ENCODE assay signal across 8 cellular contexts in the genomic region with DNA sequence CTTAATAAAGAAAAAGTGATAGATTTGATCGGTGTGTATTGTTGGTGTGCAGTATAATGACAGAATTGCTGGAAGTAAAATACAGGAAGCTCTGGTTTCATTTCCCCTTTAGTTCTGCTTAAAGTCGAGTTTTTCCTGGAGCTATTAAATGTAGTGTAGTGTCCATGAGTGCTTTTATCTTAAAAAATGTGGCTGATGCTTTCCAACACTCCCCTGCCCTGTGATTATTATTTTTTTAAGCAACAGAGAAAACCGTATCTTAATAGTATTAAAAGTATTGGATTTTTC. TPM values are rescaled to one million over a fixed set of nuclear protein-coding genes. Genes with fewer than 3 reads are reported as not detected.
DNase-seq lines count a peak whose midpoint lies in the region; ATAC-seq and TF ChIP-seq lines count a peak whose summit lies in the region.

No MANE protein-coding gene starts in this region.

- H3K36me3 ChIP-seq in adipocyte (ENCODE audit: control insufficient read depth, insufficient read depth, low read length, severe bottlenecking): peaks cover 17% of the 10 kb centered on the region

- no peaks in the 10 kb centered on the region for H3K9me3 Mint-ChIP-seq in mesothelial cell of epicardium

- H3K4me3 ChIP-seq in adipocyte (ENCODE audit: low read length): peak overlapping the region; percentile 89

- no peak for DNase-seq in adipocyte (ENCODE audit: low read depth)
- DNase-seq in mesothelial cell of epicardium (ENCODE audit: low spot score in 2 of 2, unreplicated experiment in 2 of 2): no peak
- no peak for DNase-seq in SW480 (ENCODE audit: low spot score)
- no peak for DNase-seq in NCI-H345 treated with DMSO at 0.1 percent for 48 hours (lab: John Stamatoyannopoulos, UW; ENCODE audit: unreplicated experiment)
- no peak for DNase-seq in NCI-H345 (lab: John Stamatoyannopoulos, UW)

- H3K36me3 Mint-ChIP-seq in mesothelial cell of epicardium: peaks cover 8% of the 10 kb centered on the region

- peaks cover 18% of the 10 kb centered on the region for H3K4me1 ChIP-seq in adipocyte (ENCODE audit: control insufficient read depth, insufficient read depth, low read length)

- no peaks in the 10 kb centered on the region for H3K9me3 ChIP-seq in adipocyte (ENCODE audit: control insufficient read depth, low read length)

- peak overlapping the region; percentile 85 for H3K27ac Mint-ChIP-seq in mesothelial cell of epicardium

- TF ChIP-seq CTCF in C4-2B (conservative IDR thresholded peaks at IDR 0.05) (no peak), mesothelial cell of epicardium (IDR thresholded peaks at IDR 0.05; ENCODE audit: unreplicated experiment) (no peak)

- H3K27me3 ChIP-seq in adipocyte (replicated peaks; ENCODE audit: control insufficient read depth, insufficient read depth, low read length): no peaks in the 10 kb centered on the region

- peak overlapping the region; percentile 95; the same call in 1 of the 2 replicates for H3K27ac ChIP-seq in C4-2B

- peak overlapping the region; percentile 89 for H3K4me3 Mint-ChIP-seq in mesothelial cell of epicardium

- ATAC-seq in HG02973 (IDR thresholded peaks at IDR 0.05; ENCODE audit: unreplicated experiment) (peak; percentile 4), HG02885 (IDR thresholded peaks at IDR 0.05; ENCODE audit: poor library complexity, unreplicated experiment) (no peak)

- H3K9ac ChIP-seq in adipocyte (ENCODE audit: low read length): peak overlapping the region; percentile 89

- H3K27me3 Mint-ChIP-seq in mesothelial cell of epicardium (ENCODE audit: low read depth): no peaks in the 10 kb centered on the region

- H3K4me1 Mint-ChIP-seq in mesothelial cell of epicardium: peaks cover 24% of the 10 kb centered on the region

RNA-seq across cellular contexts. Expression of gene LGALS8, which starts 1.1 kb away (rescaled TPM):
- 67.6 to 71.6 TPM (median 67.8 TPM) in 3 replicates for total RNA-seq in mesothelial cell of epicardium
